In the genomic region with DNA sequence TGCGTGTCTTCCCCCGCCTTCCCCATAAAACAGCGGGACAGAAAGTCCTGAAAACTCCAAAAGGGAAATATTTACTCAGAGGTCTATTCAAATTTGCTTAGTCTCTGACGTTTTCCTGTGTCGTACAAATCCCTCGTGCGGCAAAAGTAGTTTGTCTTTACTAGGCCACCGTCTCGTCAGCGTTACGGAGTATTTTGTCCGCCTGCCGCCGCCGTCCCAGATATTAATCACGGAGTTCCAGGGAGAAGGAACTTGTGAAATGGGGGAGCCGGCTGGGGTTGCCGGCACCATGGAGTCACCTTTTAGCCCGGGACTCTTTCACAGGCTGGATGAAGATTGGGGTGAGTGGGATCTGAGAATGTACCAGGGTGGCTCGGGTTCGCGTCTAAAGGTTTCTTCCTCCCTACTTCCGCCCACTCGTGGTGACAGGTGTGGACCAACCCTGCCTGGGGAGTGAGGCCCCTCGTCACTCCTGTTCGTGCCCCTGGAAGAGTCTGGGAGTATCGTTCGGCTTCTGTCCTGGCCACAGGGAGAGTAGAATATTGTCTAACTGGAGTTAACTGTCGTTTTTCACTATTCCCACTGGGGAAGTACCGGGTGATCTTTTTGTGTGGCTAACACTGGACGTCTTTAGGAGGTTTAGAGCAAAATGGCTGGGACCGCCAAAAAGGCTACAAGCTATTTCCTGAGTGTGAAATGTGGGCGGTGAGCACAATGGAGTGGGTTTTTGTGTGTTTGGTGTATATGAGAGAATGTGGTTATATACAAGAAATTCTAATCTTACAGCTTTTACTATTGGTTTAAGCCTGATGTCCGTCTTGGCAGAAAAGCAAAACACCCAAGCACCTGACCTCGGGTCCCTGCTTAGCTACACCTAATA, we compare ENCODE assay signal across 8 cellular contexts. TPM values are rescaled to one million over a fixed set of nuclear protein-coding genes. Genes with fewer than 3 reads are reported as not detected.
A peak's percentile ranks its signal among the peaks of the same experiment; 100 is the strongest.
DNase-seq lines count a peak whose midpoint lies in the region; ATAC-seq and TF ChIP-seq lines count a peak whose summit lies in the region.

ATF6 (plus strand) TSS at position 219 of the 880 bp plus-strand sequence; CDS start at position 260, 41 bp downstream.

- H3K9me3 Mint-ChIP-seq in natural killer cell = no peaks in the 10 kb centered on the region

- no peak for TF ChIP-seq CTCF in fibroblast of mammary gland (conservative IDR thresholded peaks at IDR 0.05; ENCODE audit: control insufficient read depth, insufficient read depth, low read depth, low read length)
- TF ChIP-seq CTCF in natural killer cell (IDR thresholded peaks at IDR 0.05) = no peak

- intact Hi-C loops in natural killer cell (cut with micrococcal nuclease) = no loop called here

- H3K27me3 Mint-ChIP-seq in natural killer cell (ENCODE audit: low read depth in 2 of 2) = no peaks in the 10 kb centered on the region

- H3K36me3 Mint-ChIP-seq in natural killer cell = no peaks in the 10 kb centered on the region

- peak within 1 kb of the TSS; percentile 94 to 97 for H3K27ac Mint-ChIP-seq in natural killer cell

- DNase-seq in DMS53 (lab: John Stamatoyannopoulos, UW) = peak; percentile 98
- peak; percentile 97 for DNase-seq in Kasumi-1 (lab: John Stamatoyannopoulos, UW)
- DNase-seq in RPMI8226 = peak; percentile 91
- peak; percentile 57 to 66 for DNase-seq in activated T-helper 1 cell treated with anti-CD3 and anti-CD28 coated beads, Interleukin-2, amount 50 U/mL, for 16 hours (ENCODE audit: low read depth in 1 of 2, low spot score in 1 of 2)
- peak; percentile 95 for DNase-seq in fibroblast of mammary gland (ENCODE audit: low read depth)
- DNase-seq in natural killer cell = peak; percentile 77
- peak; percentile 63 to 80 (median 74) for DNase-seq in stimulated activated naive CD4-positive, alpha-beta T cell (lab: John Stamatoyannopoulos, UW)

- peaks cover 35 to 36% of the 10 kb centered on the region in 2 donors for H3K4me1 Mint-ChIP-seq in natural killer cell

- ATAC-seq in GM21737 (IDR thresholded peaks at IDR 0.05; ENCODE audit: unreplicated experiment) (peak; percentile 60), natural killer cell (peak; percentile 76 to 87 (median 79))

- H3K4me3 ChIP-seq in fibroblast of mammary gland (ENCODE audit: control insufficient read depth, low read depth, low read length) = peak within 1 kb of the TSS; percentile 100

- peak within 1 kb of the TSS; percentile 96 for H3K4me3 Mint-ChIP-seq in natural killer cell

RNA-seq across cellular contexts. Expression of gene ATF6, which starts in this region (rescaled TPM):
- 10 to 100 TPM; 16.8 to 25.0 (median 21.8) TPM for total RNA-seq in natural killer cell

Comparison
In these comparisons a context has a peak if more than half of its experiments do, and no peak if none do; other contexts are left out.
1. Peak in every context shown above with its lines: DNase-seq, ATAC-seq and H3K4me3 ChIP-seq.